ENCODE assay signal across 18 cellular contexts in genomic region chrX:126065901-126066660, GRCh38.
"Had no signal": no experiment of that assay in that cellular context is flagged by ENCODE, and none has a peak within 500 bp of the region (broad histone marks: within the 10 kb centered on the region; RNA-seq: fewer than 3 reads in every experiment).

No MANE protein-coding gene starts in this region.

- FAIRE-seq: endometrium, frontal cortex, small intestine had no signal

- H3K27me3 ChIP-seq: heart right ventricle, left lung, neutrophil, stomach, transverse colon had no signal

- DNase-seq: effector memory CD4-positive, alpha-beta T cell; heart right ventricle; hypothalamus; mesendoderm; naive thymus-derived CD4-positive, alpha-beta T cell; nephron progenitor cell; small intestine; stimulated activated CD4-positive, alpha-beta T cell treated with anti-CD3 and anti-CD28 coated beads, Interleukin-12 subunit alpha, Interleukin-12 subunit beta, amount 100 ng/mL, for 4 hours; stimulated activated naive CD4-positive, alpha-beta T cell; stomach; transverse colon had no signal

- H3K4me3 ChIP-seq: heart right ventricle, left lung, lung, stomach, thoracic aorta, transverse colon had no signal

- ATAC-seq: esophagus mucosa; heart right ventricle; left lung; naive thymus-derived CD4-positive, alpha-beta T cell had no signal

- H3K9me3 ChIP-seq: neutrophil, thoracic aorta, transverse colon had no signal

- H3K4me1 ChIP-seq: heart right ventricle, left lung, stomach, transverse colon had no signal

- H3K27ac ChIP-seq: heart right ventricle, left lung, neutrophil, stomach, thoracic aorta, transverse colon had no signal

- H3K36me3 ChIP-seq: heart right ventricle, left lung, neutrophil, stomach, thoracic aorta, transverse colon had no signal
